In the genomic region with DNA sequence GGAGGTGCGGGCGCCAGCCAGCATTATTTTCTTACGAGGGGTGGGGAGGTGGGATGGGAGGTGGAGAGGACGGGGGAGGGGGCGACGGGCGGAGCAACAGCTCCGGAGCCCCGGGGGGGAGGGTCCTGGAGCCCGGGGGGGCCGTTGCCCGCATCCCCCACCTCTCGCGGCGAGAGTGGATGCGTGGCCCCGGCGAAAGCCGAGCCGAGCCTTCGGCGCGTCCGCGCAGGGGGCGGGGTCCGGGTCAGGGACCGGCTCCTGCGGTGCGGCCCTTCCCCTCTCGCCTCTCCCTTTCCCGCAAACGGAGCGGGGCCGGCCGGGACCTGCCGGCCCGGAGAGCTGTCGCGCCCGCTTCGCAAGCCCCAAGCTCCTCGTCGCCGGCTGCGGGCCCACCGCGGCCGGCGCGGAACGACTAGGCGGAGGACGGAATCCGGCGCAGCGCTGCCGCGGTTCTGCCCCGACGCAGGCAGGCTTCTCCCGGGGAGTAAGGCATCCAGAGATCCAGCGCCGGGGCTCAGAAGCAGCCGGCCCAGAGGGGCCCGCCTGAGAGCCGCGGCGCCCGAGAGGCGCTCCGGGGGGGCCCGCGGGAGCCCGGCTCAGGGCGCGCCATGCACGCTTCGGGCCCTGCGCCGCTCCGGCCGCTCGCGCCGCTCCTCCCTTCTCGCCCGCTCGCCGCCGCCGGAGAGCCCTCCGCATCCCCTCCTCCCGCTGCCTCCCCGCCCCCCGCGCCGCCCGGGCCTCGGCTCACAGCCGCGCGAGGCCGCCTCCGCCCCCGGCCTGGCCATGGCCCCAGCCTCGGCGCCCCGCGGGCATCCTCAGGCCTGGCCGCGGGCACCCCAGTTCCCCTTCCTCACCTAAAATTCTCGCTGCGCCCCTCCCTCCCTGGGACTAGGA, we compare ENCODE assay signal across 8 cellular contexts. TPM values are rescaled to one million over a fixed set of nuclear protein-coding genes. Genes with fewer than 3 reads are reported as not detected.
DNase-seq lines count a peak whose midpoint lies in the region; ATAC-seq and TF ChIP-seq lines count a peak whose summit lies in the region.
"Had no signal": no experiment of that assay in that cellular context is flagged by ENCODE, and none has a peak within 500 bp of the region (broad histone marks: within the 10 kb centered on the region; RNA-seq: fewer than 3 reads in every experiment).

No MANE protein-coding gene starts in this region.

- H3K4me1 Mint-ChIP-seq in endodermal cell = peaks cover 9% of the 10 kb centered on the region

- DNase-seq in NCI-H526 treated with DMSO at 0.1 percent for 48 hours (lab: John Stamatoyannopoulos, UW) (peak; percentile 10), endodermal cell (peak; percentile 86), midbrain (lab: John Stamatoyannopoulos, UW) (peak; percentile 59), tibial nerve (ENCODE audit: low spot score in 2 of 2) (no peak)
- no peak for DNase-seq in central memory CD4-positive, alpha-beta T cell

- peak overlapping the region; percentile 65; the same call in 1 of the 2 replicates for H3K4me3 ChIP-seq in GM08714 (ENCODE audit: low read length)
- H3K4me3 ChIP-seq in endodermal cell (ENCODE audit: low read length) = peak overlapping the region; percentile 74
- H3K4me3 ChIP-seq in tibial nerve = peak overlapping the region; percentile 52 to 80 (median 52)

- no peaks in the 10 kb centered on the region for H3K36me3 Mint-ChIP-seq in endodermal cell (ENCODE audit: low read depth)
- H3K36me3 Mint-ChIP-seq: T-cell had no signal

- H3K27ac Mint-ChIP-seq in endodermal cell = no peak overlapping the region
- H3K27ac Mint-ChIP-seq: T-cell had no signal

- ATAC-seq in HG03442 (IDR thresholded peaks at IDR 0.05; ENCODE audit: unreplicated experiment) = no peak

- no peak for TF ChIP-seq POLR2A in tibial nerve (IDR thresholded peaks at IDR 0.05)

- TF ChIP-seq EP300 in tibial nerve (IDR thresholded peaks at IDR 0.05) = no peak

- H3K27me3 Mint-ChIP-seq in endodermal cell (ENCODE audit: insufficient read depth) = peaks cover 64% of the 10 kb centered on the region

- H3K9me3 ChIP-seq in endodermal cell (ENCODE audit: control insufficient read depth, low read length) (no peaks in the 10 kb centered on the region), tibial nerve (no peaks in the 10 kb centered on the region)

- no peaks in the 10 kb centered on the region for H3K9me3 Mint-ChIP-seq in endodermal cell
- H3K9me3 Mint-ChIP-seq: T-cell had no signal

- peak overlapping the region; percentile 53 for H3K4me3 Mint-ChIP-seq in endodermal cell

- H3K36me3 ChIP-seq in endodermal cell (ENCODE audit: control insufficient read depth, insufficient read depth, low read length) = no peaks in the 10 kb centered on the region
- H3K36me3 ChIP-seq in tibial nerve = no peaks in the 10 kb centered on the region

- 0% methylated on average over 7 to 114 of the region's 114 CpGs for WGBS in endodermal cell (ENCODE audit: insufficient coverage in 1 of 2, insufficient read length in 1 of 2), 2 experiments
- WGBS in tibial nerve, 2 donors = 0 to 2% methylated on average over 2 to 24 of the region's 114 CpGs

- H3K4me1 ChIP-seq in endodermal cell (ENCODE audit: control insufficient read depth, insufficient read depth, low read length) (no peaks in the 10 kb centered on the region), tibial nerve (peaks cover 0 to 36% (median 18%) of the 10 kb centered on the region in 4 donors)

- TF ChIP-seq CTCF in endodermal cell (conservative IDR thresholded peaks at IDR 0.05) (no peak), tibial nerve (IDR thresholded peaks at IDR 0.05) (peak in 1 of 5 experiments; percentile 12)

- H3K27ac ChIP-seq in endodermal cell (ENCODE audit: low read depth, low read length) = no peak overlapping the region
- H3K27ac ChIP-seq in tibial nerve = peak overlapping the region in 3 of 4 donors; percentile 63 to 80 (median 72)

- H3K9ac ChIP-seq in endodermal cell (ENCODE audit: extremely low read depth, low read length, poor library complexity, severe bottlenecking) = no peak overlapping the region

- peaks cover 70% of the 10 kb centered on the region for H3K27me3 ChIP-seq in endodermal cell (ENCODE audit: control insufficient read depth, insufficient read depth, low read length, poor library complexity, severe bottlenecking)
- H3K27me3 ChIP-seq in tibial nerve = peaks cover 0 to 47% of the 10 kb centered on the region in 2 donors

RNA-seq across cellular contexts. Expression of gene ADCY5, which starts 0.4 kb away (rescaled TPM):
- total RNA-seq in endodermal cell = 1 to 10 TPM; 3.9 to 5.2 TPM
- 3.5 TPM for polyA plus RNA-seq in endodermal cell (2013, experiment 1 of 2)
- polyA plus RNA-seq in endodermal cell (2013, experiment 2 of 2) = 3.0 TPM
- 10 to 100 TPM; 13.3 to 27.4 (median 21.7) TPM for total RNA-seq in tibial nerve

Comparison
In these comparisons a context has a peak if more than half of its experiments do, and no peak if none do; other contexts are left out.
1. DNase-seq: peak in NCI-H526 treated with DMSO at 0.1 percent for 48 hours (single experiment), endodermal cell (single experiment) and midbrain (single experiment); none in tibial nerve (0 of 2) and central memory CD4-positive, alpha-beta T cell (single experiment).
2. Peak in every context shown above with its lines, with median percentiles within 50 percentile points of each other: H3K4me3 ChIP-seq.